ENCODE assay signal across 19 cellular contexts in genomic region chr9:113590389-113590788, GRCh38.
A peak's percentile ranks its signal among the peaks of the same experiment; 100 is the strongest.
DNase-seq lines count a peak whose midpoint lies in the region; ATAC-seq and TF ChIP-seq lines count a peak whose summit lies in the region.
"Had no signal": no experiment of that assay in that cellular context is flagged by ENCODE, and none has a peak within 500 bp of the region (broad histone marks: within the 10 kb centered on the region; RNA-seq: fewer than 3 reads in every experiment).

No MANE protein-coding gene starts in this region.

- peaks cover 97% of the 10 kb centered on the region for H3K4me1 ChIP-seq in left ventricle myocardium inferior

- DNase-seq in T-helper 1 cell (no peak), left ventricle myocardium inferior (no peak), left ventricle myocardium superior (no peak), neural crest cell (ENCODE audit: low read depth, low spot score) (no peak), NCI-H2227 treated with DMSO at 0.1 percent for 48 hours (lab: John Stamatoyannopoulos, UW) (no peak), HK-2 (ENCODE audit: unreplicated experiment) (no peak)
- DNase-seq: H9, NCI-H1417 treated with DMSO at 0.1 percent for 48 hours, NCI-H2029, NCI-H2171, NCI-H446 treated with DMSO at 0.1 percent for 48 hours, NCI-H748 treated with DMSO at 0.1 percent for 48 hours, RPMI8226, SIG-M5 had no signal

- peaks cover 2% of the 10 kb centered on the region for H3K36me3 Mint-ChIP-seq in T-helper 1 cell treated with Interleukin-12 subunit alpha and Interleukin-12 subunit beta and Interleukin-4 antibody, amounts not matched to agents 30 μg/mL and 1 μg/mL, for 36 hours (ENCODE audit: low read depth)
- no peaks in the 10 kb centered on the region for H3K36me3 Mint-ChIP-seq in neural crest cell (ENCODE audit: low read depth)

- H3K27me3 Mint-ChIP-seq in T-helper 1 cell treated with Interleukin-12 subunit alpha and Interleukin-12 subunit beta and Interleukin-4 antibody, amounts not matched to agents 30 μg/mL and 1 μg/mL, for 36 hours (ENCODE audit: low read depth) = no peaks in the 10 kb centered on the region
- no peaks in the 10 kb centered on the region for H3K27me3 Mint-ChIP-seq in neural crest cell (ENCODE audit: low read depth)
- H3K27me3 Mint-ChIP-seq: B cell; CD4-positive, alpha-beta T cell had no signal

- no peak for ATAC-seq in left ventricle myocardium superior
- ATAC-seq in HG03520 (IDR thresholded peaks at IDR 0.05; ENCODE audit: unreplicated experiment) = no peak

- intact Hi-C loops in left ventricle myocardium inferior (cut with micrococcal nuclease) = no loop called here
- intact Hi-C loops in left ventricle myocardium superior (cut with micrococcal nuclease) = no loop called here

- no peaks in the 10 kb centered on the region for H3K9me3 ChIP-seq in left ventricle myocardium inferior (replicated peaks)

- no peak overlapping the region for H3K4me3 Mint-ChIP-seq in T-helper 1 cell treated with Interleukin-12 subunit alpha and Interleukin-12 subunit beta and Interleukin-4 antibody, amounts not matched to agents 30 μg/mL and 1 μg/mL, for 36 hours
- H3K4me3 Mint-ChIP-seq in neural crest cell = peak overlapping the region; percentile 36
- H3K4me3 Mint-ChIP-seq: B cell, H9 had no signal

- H3K9me3 Mint-ChIP-seq in T-helper 1 cell treated with Interleukin-12 subunit alpha and Interleukin-12 subunit beta and Interleukin-4 antibody, amounts not matched to agents 30 μg/mL and 1 μg/mL, for 36 hours = no peaks in the 10 kb centered on the region
- no peaks in the 10 kb centered on the region for H3K9me3 Mint-ChIP-seq in neural crest cell
- H3K9me3 Mint-ChIP-seq: CD4-positive, alpha-beta T cell; H9 had no signal

- H3K27ac ChIP-seq in left ventricle myocardium inferior (replicated peaks) = peak overlapping the region; percentile 94
- H3K27ac ChIP-seq: 22Rv1 had no signal

- TF ChIP-seq CTCF in left ventricle myocardium inferior (IDR thresholded peaks at IDR 0.05; ENCODE audit: borderline replicate concordance) (no peak), neural crest cell (conservative IDR thresholded peaks at IDR 0.05) (no peak)

- peak overlapping the region; percentile 45 for H3K27ac Mint-ChIP-seq in T-helper 1 cell treated with Interleukin-12 subunit alpha and Interleukin-12 subunit beta and Interleukin-4 antibody, amounts not matched to agents 30 μg/mL and 1 μg/mL, for 36 hours
- H3K27ac Mint-ChIP-seq in neural crest cell (ENCODE audit: unreplicated experiment) = peak overlapping the region; percentile 81

- H3K4me1 Mint-ChIP-seq in T-helper 1 cell treated with Interleukin-12 subunit alpha and Interleukin-12 subunit beta and Interleukin-4 antibody, amounts not matched to agents 30 μg/mL and 1 μg/mL, for 36 hours (ENCODE audit: low read depth) = peaks cover 34% of the 10 kb centered on the region
- peaks cover 46% of the 10 kb centered on the region for H3K4me1 Mint-ChIP-seq in neural crest cell

- no peaks in the 10 kb centered on the region for H3K27me3 ChIP-seq in left ventricle myocardium inferior (ENCODE audit: low read depth)

- H3K36me3 ChIP-seq in left ventricle myocardium inferior = peaks cover 11% of the 10 kb centered on the region

- no peak overlapping the region for H3K4me3 ChIP-seq in left ventricle myocardium inferior
